ENCODE assay signal across 1 cellular context in genomic region chr10:30170146-30170545, GRCh38.
TF ChIP-seq lines count a peak whose summit lies in the region.

No MANE protein-coding gene starts in this region.

TF ChIP-seq in SK-N-SH treated with all-trans-retinoic acid at 6 μM for 48 hours, 23 proteins besides CTCF, POLR2A, EP300 and RAD21 (continued from another document):
- TF ChIP-seq, protein P1, sequence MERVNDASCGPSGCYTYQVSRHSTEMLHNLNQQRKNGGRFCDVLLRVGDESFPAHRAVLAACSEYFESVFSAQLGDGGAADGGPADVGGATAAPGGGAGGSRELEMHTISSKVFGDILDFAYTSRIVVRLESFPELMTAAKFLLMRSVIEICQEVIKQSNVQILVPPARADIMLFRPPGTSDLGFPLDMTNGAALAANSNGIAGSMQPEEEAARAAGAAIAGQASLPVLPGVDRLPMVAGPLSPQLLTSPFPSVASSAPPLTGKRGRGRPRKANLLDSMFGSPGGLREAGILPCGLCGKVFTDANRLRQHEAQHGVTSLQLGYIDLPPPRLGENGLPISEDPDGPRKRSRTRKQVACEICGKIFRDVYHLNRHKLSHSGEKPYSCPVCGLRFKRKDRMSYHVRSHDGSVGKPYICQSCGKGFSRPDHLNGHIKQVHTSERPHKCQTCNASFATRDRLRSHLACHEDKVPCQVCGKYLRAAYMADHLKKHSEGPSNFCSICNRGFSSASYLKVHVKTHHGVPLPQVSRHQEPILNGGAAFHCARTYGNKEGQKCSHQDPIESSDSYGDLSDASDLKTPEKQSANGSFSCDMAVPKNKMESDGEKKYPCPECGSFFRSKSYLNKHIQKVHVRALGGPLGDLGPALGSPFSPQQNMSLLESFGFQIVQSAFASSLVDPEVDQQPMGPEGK (CRISPR knock-in tag; IDR thresholded peaks at IDR 0.05; ENCODE audit: borderline replicate concordance) = no peak
- TF ChIP-seq ZC3H10 (CRISPR knock-in tag; IDR thresholded peaks at IDR 0.05) (no peak), CSRNP3 (CRISPR knock-in tag; IDR thresholded peaks at IDR 0.05) (no peak)
